Comparison of ENCODE assay signal across 30 cellular contexts in genomic region chr12:75935544-75936242, GRCh38.
DNase-seq lines count a peak whose midpoint lies in the region; ATAC-seq, FAIRE-seq and TF ChIP-seq lines count a peak whose summit lies in the region.
"Had no signal": no experiment of that assay in that cellular context is flagged by ENCODE, and none has a peak within 500 bp of the region (broad histone marks: within the 10 kb centered on the region; RNA-seq: fewer than 3 reads in every experiment).

No MANE protein-coding gene starts in this region.

- peaks cover 8 to 54% of the 10 kb centered on the region in 2 experiments; a peak in 4 of 5 replicates for H3K4me1 ChIP-seq in K562 (replicated peaks in 1 of 2; ENCODE audit: control insufficient read depth in 2 of 2, insufficient read depth in 2 of 2, low read length in 2 of 2)
- H3K4me1 ChIP-seq in mesendoderm (ENCODE audit: control insufficient read depth, low read depth, low read length): peaks cover 4% of the 10 kb centered on the region

- FAIRE-seq in K562 (lab: Jason Lieb, UNC): no peak

- H3K79me1 ChIP-seq in mesendoderm (ENCODE audit: low read length): no peaks in the 10 kb centered on the region

- in situ Hi-C loops in K562 (cut with MboI): no loop called here

- H3K9ac ChIP-seq in K562 (ENCODE audit: insufficient read depth in 1 of 2, low read depth in 2 of 2, low read length in 2 of 2) (no peak overlapping the region), mesendoderm (ENCODE audit: low read length) (no peak overlapping the region)

- peaks cover 33% of the 10 kb centered on the region for H3K4me1 Mint-ChIP-seq in activated CD4-positive, alpha-beta T cell treated with anti-CD3 and anti-CD28 coated beads, Interleukin-2, amount 10 ng/mL, durations not matched to agents 24 days and 14 days
- H3K4me1 Mint-ChIP-seq in T-helper 17 cell (peaks cover 17% of the 10 kb centered on the region), Calu3 (ENCODE audit: low read depth, unreplicated experiment) (peaks cover 16% of the 10 kb centered on the region)
- H3K4me1 Mint-ChIP-seq: nephron had no signal

- DNase-seq in activated CD4-positive, alpha-beta T cell treated with anti-CD3 and anti-CD28 coated beads, Interleukin-2, amount 10 ng/mL, durations not matched to agents 24 days and 14 days: peak; percentile 74
- DNase-seq in activated CD4-positive, alpha-beta T cell treated with anti-CD3 and anti-CD28 coated beads, Interleukin-2, amount 50 U/mL, for 4 hours: no peak
- DNase-seq in T-helper 17 cell (no peak), K562 (ENCODE audit: extremely low read depth in 1 of 4, low spot score in 3 of 4) (no peak), mesendoderm (no peak), Calu3 (no peak), amygdala (lab: John Stamatoyannopoulos, UW) (no peak)
- DNase-seq: 8988T; activated CD4-positive, CD25-positive, alpha-beta regulatory T cell; activated naive CD4-positive, alpha-beta T cell; activated T-cell treated with anti-CD3 and anti-CD28 coated beads, Interleukin-2, amount 50 U/mL, for 1 hour; Caco-2; DMS79 treated with DMSO at 0.1 percent for 48 hours; dorsolateral prefrontal cortex; GDM1; HFFc6; KBM-7; kidney glomerular epithelial cell; NCI-H1105 treated with DMSO at 0.1 percent for 48 hours; NCI-H187 treated with DMSO at 0.1 percent for 48 hours; NCI-H2171 treated with DMSO at 0.1 percent for 48 hours; NCI-H510A; stimulated activated CD4-positive, alpha-beta T cell treated with anti-CD3 and anti-CD28 coated beads, Interleukin-4, amount 100 ng/mL, for 24 hours; transverse colon had no signal

- no peak overlapping the region for H3K56ac ChIP-seq in mesendoderm (ENCODE audit: low read length)

- intact Hi-C loops in activated CD4-positive, alpha-beta T cell treated with anti-CD3 and anti-CD28 coated beads, Interleukin-2, amount 10 ng/mL, durations not matched to agents 24 days and 14 days (cut with micrococcal nuclease): loop anchor here (2.0 to 10.0 kb wide), 5 partner anchors 118 to 455 kb away; partner anchors contain the start of genes BBS10, GLIPR1 and NAP1L1
- intact Hi-C loops in K562 (cut with micrococcal nuclease) (loop anchor here (5.0 kb wide), 1 partner anchor 97 kb away; the partner anchor contains the start of gene PHLDA1), Calu3 (cut with micrococcal nuclease; ENCODE audit: unreplicated experiment) (no loop called here)

- H3K79me2 ChIP-seq in K562 (ENCODE audit: control insufficient read depth, insufficient read depth, low read length) (no peaks in the 10 kb centered on the region), mesendoderm (ENCODE audit: control insufficient read depth, insufficient read depth, low read length) (no peaks in the 10 kb centered on the region)
- H3K79me2 ChIP-seq: hepatocyte had no signal

- no peak overlapping the region for H4K8ac ChIP-seq in mesendoderm (ENCODE audit: low read depth, low read length)

- no peaks in the 10 kb centered on the region for H3K27me3 ChIP-seq in K562 (ENCODE audit: control insufficient read depth in 2 of 2, insufficient read depth in 2 of 2, low read length in 2 of 2)
- H3K27me3 ChIP-seq in mesendoderm (ENCODE audit: insufficient read depth, low read length, poor library complexity): no peaks in the 10 kb centered on the region
- H3K27me3 ChIP-seq: dorsolateral prefrontal cortex, gastroesophageal sphincter, hepatocyte, SJSA1, transverse colon had no signal

- H2BK120ac ChIP-seq in mesendoderm (ENCODE audit: low read depth, low read length): no peak overlapping the region

- no peak overlapping the region for H2BK5ac ChIP-seq in mesendoderm (ENCODE audit: low read length)

- no peaks in the 10 kb centered on the region for H3K9me3 Mint-ChIP-seq in activated CD4-positive, alpha-beta T cell treated with anti-CD3 and anti-CD28 coated beads, Interleukin-2, amount 10 ng/mL, durations not matched to agents 24 days and 14 days
- H3K9me3 Mint-ChIP-seq in Calu3 (ENCODE audit: low read depth, unreplicated experiment): no peaks in the 10 kb centered on the region

- H3K23ac ChIP-seq in mesendoderm (ENCODE audit: low read length): no peak overlapping the region

- POLR2A ChIA-PET in K562 (lab: Yijun Ruan, JAX): interaction anchor here (1.9 kb wide), 1 partner anchor 96 kb away, joined by 7 read pairs; the partner anchor contains the start of gene PHLDA1

- no peak overlapping the region for H3K4me2 ChIP-seq in K562 (ENCODE audit: insufficient read depth, low read length)
- no peak overlapping the region for H3K4me2 ChIP-seq in mesendoderm (ENCODE audit: low read length)
- H3K4me2 ChIP-seq: hepatocyte had no signal

- H2AFZ ChIP-seq in K562 (ENCODE audit: low read depth, low read length): no peak overlapping the region
- H2AFZ ChIP-seq: hepatocyte had no signal

- no peak for TF ChIP-seq EP300 in K562 (IDR thresholded peaks at IDR 0.05; ENCODE audit: low read length)

- no peak overlapping the region for H4K5ac ChIP-seq in mesendoderm (ENCODE audit: low read length)

- CTCF ChIA-PET in K562 (lab: Yijun Ruan, JAX; ENCODE audit: low intra/inter-chr PET ratio) (no interaction called here), Calu3 (lab: Charles Lee) (interaction anchor here (0.5 to 2.9 kb wide), 2 partner anchors 9 to 48 kb away, joined by 3 to 13 read pairs; no protein-coding TSS in a partner anchor)

- TF ChIP-seq POLR2A in K562 (conservative IDR thresholded peaks at IDR 0.05): no peak

- BruUV-seq in K562 (replicated peaks; lab: Mats Ljungman, UMichigan) (no TSS peak), Calu3 (replicated peaks; lab: Mats Ljungman, UMichigan) (no TSS peak)

- H3K4ac ChIP-seq in mesendoderm (ENCODE audit: low read depth, low read length): no peak overlapping the region

- peak; percentile 50 for ATAC-seq in T-helper 17 cell
- no peak for ATAC-seq in K562
- ATAC-seq in HG02642 (IDR thresholded peaks at IDR 0.05; ENCODE audit: poor library complexity, unreplicated experiment): no peak
- ATAC-seq: gastroesophageal sphincter had no signal

- H3K27ac ChIP-seq in K562 (ENCODE audit: extremely low read depth, low read depth, low read length): no peak overlapping the region
- H3K27ac ChIP-seq in mesendoderm (ENCODE audit: low read depth, low read length): no peak overlapping the region
- H3K27ac ChIP-seq: C4-2B, gastroesophageal sphincter, SJSA1, transverse colon had no signal

- no peaks in the 10 kb centered on the region for H3K9me1 ChIP-seq in K562 (ENCODE audit: control insufficient read depth, insufficient read depth, low read length)

- H2BK15ac ChIP-seq in mesendoderm (replicated peaks; ENCODE audit: low read depth): peak overlapping the region; percentile 77

- no peak for TF ChIP-seq RAD21 in K562 (CRISPR knock-in tag; conservative IDR thresholded peaks at IDR 0.05 in 1 of 2, IDR thresholded peaks at IDR 0.05 in 1 of 2)

- H3K36me3 ChIP-seq in K562 (ENCODE audit: control insufficient read depth, insufficient read depth, low read length) (no peaks in the 10 kb centered on the region), mesendoderm (ENCODE audit: control insufficient read depth, insufficient read depth, low read length) (no peaks in the 10 kb centered on the region)
- H3K36me3 ChIP-seq: gastroesophageal sphincter, SJSA1, transverse colon had no signal

- no peaks in the 10 kb centered on the region for H4K20me1 ChIP-seq in K562 (replicated peaks; ENCODE audit: control insufficient read depth, insufficient read depth, low read length)

- H3K9me3 ChIP-seq in T-helper 17 cell (ENCODE audit: control insufficient read depth, low read length, poor library complexity, severe bottlenecking): no peaks in the 10 kb centered on the region
- no peaks in the 10 kb centered on the region for H3K9me3 ChIP-seq in K562 (replicated peaks; ENCODE audit: control insufficient read depth, insufficient read depth, low read depth, low read length)
- H3K9me3 ChIP-seq: Caco-2, gastroesophageal sphincter, SJSA1, transverse colon had no signal

- WGBS in K562 (ENCODE audit: insufficient coverage, low coverage, missing lambda C conversion rate): 68% methylated on average over 3 of the region's 3 CpGs
- no CpG with 5 or more reads among the region's 3 CpGs for WGBS in mesendoderm (ENCODE audit: extremely low coverage, insufficient coverage, low lambda C conversion rate)

- no peaks in the 10 kb centered on the region for H3K36me3 Mint-ChIP-seq in activated CD4-positive, alpha-beta T cell treated with anti-CD3 and anti-CD28 coated beads, Interleukin-2, amount 10 ng/mL, durations not matched to agents 24 days and 14 days (ENCODE audit: low read depth)
- H3K36me3 Mint-ChIP-seq in T-helper 17 cell (ENCODE audit: low read depth): peaks cover 3% of the 10 kb centered on the region
- H3K36me3 Mint-ChIP-seq in Calu3 (ENCODE audit: insufficient read depth, unreplicated experiment): peaks cover 23% of the 10 kb centered on the region

- H3K27me3 Mint-ChIP-seq in activated CD4-positive, alpha-beta T cell treated with anti-CD3 and anti-CD28 coated beads, Interleukin-2, amount 10 ng/mL, durations not matched to agents 24 days and 14 days: no peaks in the 10 kb centered on the region
- no peaks in the 10 kb centered on the region for H3K27me3 Mint-ChIP-seq in T-helper 17 cell
- H3K27me3 Mint-ChIP-seq in Calu3 (ENCODE audit: unreplicated experiment): no peaks in the 10 kb centered on the region

- TF ChIP-seq CTCF in K562 (IDR thresholded peaks at IDR 0.05 in 2 of 3, conservative IDR thresholded peaks at IDR 0.05 in 1 of 3; ENCODE audit: insufficient read depth in 2 of 3, low read depth in 1 of 3, low read length in 3 of 3) (no peak), Calu3 (IDR thresholded peaks at IDR 0.05; ENCODE audit: unreplicated experiment) (no peak)

- no peak overlapping the region for H3K4me3 ChIP-seq in K562
- no peak overlapping the region for H3K4me3 ChIP-seq in mesendoderm (ENCODE audit: low read length)
- H3K4me3 ChIP-seq: dorsolateral prefrontal cortex, gastroesophageal sphincter, hepatocyte, SJSA1, transverse colon had no signal

- H3K27ac Mint-ChIP-seq in activated CD4-positive, alpha-beta T cell treated with anti-CD3 and anti-CD28 coated beads, Interleukin-2, amount 10 ng/mL, durations not matched to agents 24 days and 14 days: peak overlapping the region; percentile 84
- no peak overlapping the region for H3K27ac Mint-ChIP-seq in T-helper 17 cell
- no peak overlapping the region for H3K27ac Mint-ChIP-seq in Calu3 (ENCODE audit: unreplicated experiment)
- H3K27ac Mint-ChIP-seq: HFFc6, nephron had no signal

- H3K18ac ChIP-seq in mesendoderm (ENCODE audit: low read length): no peak overlapping the region

- peak overlapping the region; percentile 31 for H3K4me3 Mint-ChIP-seq in activated CD4-positive, alpha-beta T cell treated with anti-CD3 and anti-CD28 coated beads, Interleukin-2, amount 10 ng/mL, durations not matched to agents 24 days and 14 days
- H3K4me3 Mint-ChIP-seq in T-helper 17 cell (no peak overlapping the region), Calu3 (ENCODE audit: low read depth, unreplicated experiment) (no peak overlapping the region)
- H3K4me3 Mint-ChIP-seq: HFFc6, nephron had no signal

- H2AK5ac ChIP-seq in mesendoderm (ENCODE audit: low read length): no peak overlapping the region

TF ChIP-seq in K562, 482 proteins besides CTCF, POLR2A, EP300 and RAD21 (continues in another document):
- TF ChIP-seq RFX1 (IDR thresholded peaks at IDR 0.05) (0 out of 2 replicates have a peak, but pooled peaks have one; percentile 9), ZNF589 (CRISPR knock-in tag; IDR thresholded peaks at IDR 0.05; ENCODE audit: low read depth) (0 out of 2 replicates have a peak, but pooled peaks have one; percentile 50), ZNF121 (CRISPR knock-in tag; conservative IDR thresholded peaks at IDR 0.05) (peak; percentile 49; the same call in 1 of the 2 replicates)
